In the genomic region with DNA sequence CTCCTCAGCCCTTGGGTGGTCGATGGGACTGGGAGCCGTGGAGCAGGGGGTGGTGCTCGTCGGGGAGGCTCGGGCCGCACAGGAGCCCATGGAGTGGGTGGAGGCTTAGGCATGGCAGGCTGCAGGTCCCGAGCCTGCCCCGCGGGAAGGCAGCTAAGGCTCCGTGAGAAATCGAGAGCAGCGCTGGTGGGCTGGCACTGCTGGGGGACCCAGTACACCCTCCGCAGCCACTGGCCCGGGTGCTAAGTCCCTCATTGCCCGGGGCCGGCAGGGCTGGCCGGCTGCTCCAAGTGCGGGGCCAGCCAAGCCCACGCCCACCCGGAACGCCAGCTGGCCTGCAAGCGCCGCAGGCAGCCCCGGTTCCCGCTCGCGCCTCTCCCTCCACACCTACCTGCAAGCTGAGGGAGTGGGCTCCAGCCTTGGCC, we compare ENCODE assay signal across 5 cellular contexts.
DNase-seq lines count a peak whose midpoint lies in the region; ATAC-seq, FAIRE-seq and TF ChIP-seq lines count a peak whose summit lies in the region.
"Not testable (repeated sequence)": the region's sequence is repeated elsewhere in the genome, so short reads cannot be mapped to it uniquely, and the experiment has no call there.

No MANE protein-coding gene starts in this region.

- H3K27ac Mint-ChIP-seq in naive B cell, result not testable (repeated sequence)

- H3K9me3 Mint-ChIP-seq in naive B cell, result not testable (repeated sequence)

- not testable (repeated sequence) for H3K36me3 Mint-ChIP-seq in naive B cell

- H3K27me3 ChIP-seq in spleen (replicated peaks in 1 of 7), result not testable (repeated sequence)

- H3K4me3 Mint-ChIP-seq in naive B cell, result not testable (repeated sequence)

- H3K9me3 ChIP-seq in kidney (ENCODE audit: control insufficient read depth in 1 of 2, low read length in 2 of 2), result not testable (repeated sequence)
- peaks cover 0 to 14% (median 0%) of the 10 kb centered on the region in 8 donors for H3K9me3 ChIP-seq in spleen

- not testable (repeated sequence) for H3K36me3 ChIP-seq in kidney (ENCODE audit: control insufficient read depth in 1 of 2, insufficient read depth in 2 of 2, low read length in 2 of 2); spleen

- not testable (repeated sequence) for H3K4me3 ChIP-seq in kidney (ENCODE audit: low read length in 2 of 2); spleen

- H3K9ac ChIP-seq in kidney (ENCODE audit: low read length in 2 of 2), result not testable (repeated sequence)

- TF ChIP-seq CTCF in kidney (IDR thresholded peaks at IDR 0.05; ENCODE audit: borderline replicate concordance, extremely low read depth, insufficient read depth); spleen (IDR thresholded peaks at IDR 0.05 in 8 of 11, conservative IDR thresholded peaks at IDR 0.05 in 3 of 11): not testable (repeated sequence)

- TF ChIP-seq POLR2A in spleen (IDR thresholded peaks at IDR 0.05), result not testable (repeated sequence)

- H3K4me1 Mint-ChIP-seq in naive B cell, result not testable (repeated sequence)

- not testable (repeated sequence) for H3K4me1 ChIP-seq in kidney (ENCODE audit: control insufficient read depth in 1 of 2, insufficient read depth in 1 of 2, low read depth in 1 of 2, low read length in 2 of 2); spleen

- intact Hi-C loops in Right ventricle myocardium superior (cut with DNase I); kidney (cut with DNase I); spleen (cut with DNase I; ENCODE audit: low total_unique reads): not testable (repeated sequence)

- WGBS in spleen, 5 donors, result 92 to 96% (median 95%) methylated on average over 16 to 27 of the region's 27 CpGs

- H3K27ac ChIP-seq in kidney (ENCODE audit: low read depth in 2 of 2, low read length in 2 of 2); spleen: not testable (repeated sequence)

- ATAC-seq in Right ventricle myocardium superior (ENCODE audit: poor library complexity); naive B cell (ENCODE audit: low read depth in 2 of 2): not testable (repeated sequence)

- not testable (repeated sequence) for H3K27me3 Mint-ChIP-seq in naive B cell

- peak; percentile 3 for DNase-seq in NCI-H748 (lab: John Stamatoyannopoulos, UW; ENCODE audit: unreplicated experiment)
- DNase-seq in Right ventricle myocardium superior, result peak; percentile 26
- peak; percentile 46 for DNase-seq in kidney
- peak; percentile 0 for DNase-seq in naive B cell
- peak; percentile 70 for DNase-seq in spleen

- not testable (repeated sequence) for FAIRE-seq in kidney (lab: Jason Lieb, UNC)

Comparison
In these comparisons a context has a peak if more than half of its experiments do, and no peak if none do; other contexts are left out.
1. DNase-seq: peak in every context shown above with its lines; median percentile 70 in spleen; 46 in kidney; 26 in Right ventricle myocardium superior; 3 in NCI-H748; 0 in naive B cell.